ENCODE assay signal across 15 cellular contexts in genomic region chr7:157855452-157856213, GRCh38.
"Had no signal": no experiment of that assay in that cellular context is flagged by ENCODE, and none has a peak within 500 bp of the region (broad histone marks: within the 10 kb centered on the region; RNA-seq: fewer than 3 reads in every experiment).

No MANE protein-coding gene starts in this region.

- H3K36me3 ChIP-seq: suprapubic skin had no signal

- H3K4me3 Mint-ChIP-seq: activated B cell treated with CpG ODN at 0.5 μM for 24 hours; activated CD4-positive, alpha-beta T cell treated with anti-CD3 and anti-CD28 coated beads, Interleukin-2, amount 10 ng/mL, durations not matched to agents 7 days and 5 days; activated naive CD4-positive, alpha-beta T cell treated with anti-CD3 and anti-CD28 coated beads, Interleukin-2, amount 50 U/mL, for 24 hours; natural killer cell treated with Interleukin-12 subunit alpha and Interleukin-12 subunit beta and Interleukin-15 and Interleukin-18, amount 100 ng/mL, for 72 hours had no signal

- DNase-seq: activated B cell treated with CpG ODN at 0.5 μM for 24 hours; activated CD4-positive, alpha-beta T cell treated with anti-CD3 and anti-CD28 coated beads, Interleukin-2, amount 10 ng/mL, durations not matched to agents 7 days and 5 days; activated T-cell treated with anti-CD3 and anti-CD28 coated beads for 4 hours; amygdala; cerebellar nuclear complex; hippocampal formation; mammary epithelial cell; stimulated activated CD4-positive, alpha-beta T cell treated with anti-CD3 and anti-CD28 coated beads, Interleukin-4, amount 100 ng/mL, for 1 hour; stimulated activated CD8-positive, alpha-beta memory T cell treated with anti-CD3 and anti-CD28 coated beads, Interleukin-4, amount 100 ng/mL, for 48 hours; stimulated activated naive CD8-positive, alpha-beta T cell treated with anti-CD3 and anti-CD28 coated beads, Interleukin-15, Interleukin-2, amounts not matched to agents 100 U/mL and 50 U/mL, for 24 hours; T-helper 1 cell had no signal

- H3K9me3 ChIP-seq: suprapubic skin had no signal

- H3K27me3 Mint-ChIP-seq: activated B cell treated with CpG ODN at 0.5 μM for 24 hours; activated CD4-positive, alpha-beta T cell treated with anti-CD3 and anti-CD28 coated beads, Interleukin-2, amount 10 ng/mL, durations not matched to agents 7 days and 5 days; activated naive CD4-positive, alpha-beta T cell treated with anti-CD3 and anti-CD28 coated beads, Interleukin-2, amount 50 U/mL, for 24 hours; natural killer cell treated with Interleukin-12 subunit alpha and Interleukin-12 subunit beta and Interleukin-15 and Interleukin-18, amount 100 ng/mL, for 72 hours had no signal

- H3K27me3 ChIP-seq: suprapubic skin had no signal

- H3K9me3 Mint-ChIP-seq: activated B cell treated with CpG ODN at 0.5 μM for 24 hours; activated CD4-positive, alpha-beta T cell treated with anti-CD3 and anti-CD28 coated beads, Interleukin-2, amount 10 ng/mL, durations not matched to agents 7 days and 5 days; activated naive CD4-positive, alpha-beta T cell treated with anti-CD3 and anti-CD28 coated beads, Interleukin-2, amount 50 U/mL, for 24 hours; activated T-helper 2 cell treated with anti-CD3 and anti-CD28 coated beads, Interferon-gamma antibody, Interleukin-2, Interleukin-4, amounts not matched to agents 10 μg/mL and 5 μg/mL and 100 μg/mL, durations not matched to agents 14 hours and 24 hours and 36 hours; natural killer cell treated with Interleukin-12 subunit alpha and Interleukin-12 subunit beta and Interleukin-15 and Interleukin-18, amount 100 ng/mL, for 72 hours had no signal

- H3K27ac Mint-ChIP-seq: activated B cell treated with CpG ODN at 0.5 μM for 24 hours; activated CD4-positive, alpha-beta T cell treated with anti-CD3 and anti-CD28 coated beads, Interleukin-2, amount 10 ng/mL, durations not matched to agents 7 days and 5 days; activated naive CD4-positive, alpha-beta T cell treated with anti-CD3 and anti-CD28 coated beads, Interleukin-2, amount 50 U/mL, for 24 hours; activated T-helper 2 cell treated with anti-CD3 and anti-CD28 coated beads, Interferon-gamma antibody, Interleukin-2, Interleukin-4, amounts not matched to agents 10 μg/mL and 5 μg/mL and 100 μg/mL, durations not matched to agents 14 hours and 24 hours and 36 hours; natural killer cell treated with Interleukin-12 subunit alpha and Interleukin-12 subunit beta and Interleukin-15 and Interleukin-18, amount 100 ng/mL, for 72 hours had no signal

- H3K27ac ChIP-seq: suprapubic skin had no signal

- ATAC-seq: natural killer cell treated with Interleukin-12 subunit alpha and Interleukin-12 subunit beta and Interleukin-15 and Interleukin-18, amount 100 ng/mL, for 72 hours; stimulated activated naive CD8-positive, alpha-beta T cell treated with anti-CD3 and anti-CD28 coated beads, Interleukin-15, Interleukin-2, amounts not matched to agents 100 U/mL and 50 U/mL, for 24 hours had no signal

- H3K4me3 ChIP-seq: suprapubic skin had no signal

- H3K36me3 Mint-ChIP-seq: activated naive CD4-positive, alpha-beta T cell treated with anti-CD3 and anti-CD28 coated beads, Interleukin-2, amount 50 U/mL, for 24 hours; natural killer cell treated with Interleukin-12 subunit alpha and Interleukin-12 subunit beta and Interleukin-15 and Interleukin-18, amount 100 ng/mL, for 72 hours had no signal
